9 cellular contexts compared by ENCODE assay signal in the genomic region with DNA sequence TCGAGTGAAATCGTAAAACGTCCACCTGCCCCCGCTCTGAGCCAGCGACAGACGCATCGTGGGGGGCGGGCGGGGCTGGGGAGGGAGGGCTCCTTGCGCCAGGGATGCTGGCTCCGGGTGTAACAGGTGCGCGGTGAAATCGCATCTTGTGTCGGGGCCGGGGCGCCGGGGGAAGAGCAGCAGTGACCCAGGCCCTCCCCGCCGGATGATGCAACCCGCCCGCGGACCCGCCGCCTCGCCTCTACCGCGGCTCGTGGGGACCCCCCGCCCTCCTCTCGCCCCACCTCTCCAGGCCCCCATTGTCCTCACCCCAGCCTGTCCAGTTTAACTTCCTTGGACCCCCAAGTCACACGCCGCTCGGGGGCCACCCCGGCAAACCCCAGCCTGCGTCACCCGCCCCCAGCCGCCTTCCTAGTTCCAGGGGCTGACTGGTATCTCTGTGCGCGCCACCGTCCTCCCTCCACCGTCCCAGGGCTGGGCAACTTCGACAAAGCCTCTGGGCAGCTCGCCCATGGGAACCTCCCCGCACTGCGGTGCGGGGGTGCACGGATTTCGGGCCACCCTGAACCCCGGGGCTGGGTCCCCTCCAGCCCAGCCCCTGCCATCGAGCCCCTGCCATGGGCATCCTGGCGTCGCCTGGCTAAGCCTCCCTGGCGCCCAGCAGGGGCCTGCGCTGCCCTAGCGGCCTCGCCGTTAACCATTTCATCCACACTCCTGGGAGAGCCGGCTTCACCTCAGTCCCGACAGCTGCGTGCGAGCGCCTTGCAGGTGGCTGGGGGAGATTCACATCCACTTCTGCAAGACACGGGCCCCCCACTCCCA. TPM values are rescaled to one million over a fixed set of nuclear protein-coding genes. Genes with fewer than 3 reads are reported as not detected.
DNase-seq lines count a peak whose midpoint lies in the region; ATAC-seq lines count a peak whose summit lies in the region.
"Had no signal": no experiment of that assay in that cellular context is flagged by ENCODE, and none has a peak within 500 bp of the region (broad histone marks: within the 10 kb centered on the region; RNA-seq: fewer than 3 reads in every experiment).

No MANE protein-coding gene starts in this region.

- DNase-seq in COLO668 (lab: John Stamatoyannopoulos, UW; ENCODE audit: unreplicated experiment) (peak; percentile 87), NCI-H2107 treated with DMSO at 0.1 percent for 48 hours (lab: John Stamatoyannopoulos, UW; ENCODE audit: unreplicated experiment) (peak; percentile 54), mesenteric fat pad (ENCODE audit: low spot score) (peak; percentile 77), NCI-H226 (no peak), MG63 (no peak), ureter (ENCODE audit: low spot score) (no peak)
- peak; percentile 54 for DNase-seq in activated naive CD8-positive, alpha-beta T cell treated with anti-CD3 and anti-CD28 coated beads for 36 hours

- H3K36me3 ChIP-seq in MG63: no peaks in the 10 kb centered on the region

- H3K4me3 Mint-ChIP-seq in activated naive CD8-positive, alpha-beta T cell treated with anti-CD3 and anti-CD28 coated beads for 36 hours: peak overlapping the region; percentile 78

- H3K27ac Mint-ChIP-seq in activated naive CD8-positive, alpha-beta T cell treated with anti-CD3 and anti-CD28 coated beads for 36 hours: no peak overlapping the region

- H3K4me3 ChIP-seq in MG63: no peak overlapping the region

- H3K9me3 ChIP-seq in MG63: peaks cover 5% of the 10 kb centered on the region; the same call in 1 of the 2 replicates

- no peak for ATAC-seq in GM21717 (IDR thresholded peaks at IDR 0.05; ENCODE audit: unreplicated experiment)

- H3K4me1 Mint-ChIP-seq in activated naive CD8-positive, alpha-beta T cell treated with anti-CD3 and anti-CD28 coated beads for 36 hours: peaks cover 6% of the 10 kb centered on the region

- peaks cover 2% of the 10 kb centered on the region for H3K36me3 Mint-ChIP-seq in activated naive CD8-positive, alpha-beta T cell treated with anti-CD3 and anti-CD28 coated beads for 36 hours

- no peaks in the 10 kb centered on the region for H3K9me3 Mint-ChIP-seq in activated naive CD8-positive, alpha-beta T cell treated with anti-CD3 and anti-CD28 coated beads for 36 hours

- H3K27me3 Mint-ChIP-seq in activated naive CD8-positive, alpha-beta T cell treated with anti-CD3 and anti-CD28 coated beads for 36 hours: peaks cover 60% of the 10 kb centered on the region

- peaks cover 40% of the 10 kb centered on the region for H3K27me3 ChIP-seq in MG63

RNA-seq across cellular contexts. Expression of a gene that starts 0.8 kb away (rescaled TPM):
- total RNA-seq in activated naive CD8-positive, alpha-beta T cell treated with anti-CD3 and anti-CD28 coated beads for 36 hours: 1 to 10 TPM; 7.7 to 8.2 TPM
- not detected for total RNA-seq in mesenteric fat pad
- total RNA-seq in MG63 (2014; rRNA removed; shearing (Covaris generic); ENCODE audit: low replicate concordance): not detected in 2 replicates
- total RNA-seq in ureter: 1.2 TPM

RNA-seq across cellular contexts. Expression of a gene that starts 47.8 kb away (rescaled TPM):
- not detected for total RNA-seq in activated naive CD8-positive, alpha-beta T cell treated with anti-CD3 and anti-CD28 coated beads for 36 hours
- total RNA-seq in mesenteric fat pad: 0.32 TPM
- not detected in 2 replicates for total RNA-seq in MG63 (2014; rRNA removed; shearing (Covaris generic); ENCODE audit: low replicate concordance)
- total RNA-seq in ureter: 0.31 TPM
- total RNA-seq: pulmonary artery endothelial cell had no signal

Comparison
In these comparisons a context has a peak if more than half of its experiments do, and no peak if none do; other contexts are left out.
1. DNase-seq: peak in COLO668 (single experiment), NCI-H2107 treated with DMSO at 0.1 percent for 48 hours (single experiment), activated naive CD8-positive, alpha-beta T cell treated with anti-CD3 and anti-CD28 coated beads for 36 hours (single experiment) and mesenteric fat pad (single experiment); none in NCI-H226 (single experiment), MG63 (single experiment) and ureter (single experiment).